11 cellular contexts compared by ENCODE assay signal in the genomic region with DNA sequence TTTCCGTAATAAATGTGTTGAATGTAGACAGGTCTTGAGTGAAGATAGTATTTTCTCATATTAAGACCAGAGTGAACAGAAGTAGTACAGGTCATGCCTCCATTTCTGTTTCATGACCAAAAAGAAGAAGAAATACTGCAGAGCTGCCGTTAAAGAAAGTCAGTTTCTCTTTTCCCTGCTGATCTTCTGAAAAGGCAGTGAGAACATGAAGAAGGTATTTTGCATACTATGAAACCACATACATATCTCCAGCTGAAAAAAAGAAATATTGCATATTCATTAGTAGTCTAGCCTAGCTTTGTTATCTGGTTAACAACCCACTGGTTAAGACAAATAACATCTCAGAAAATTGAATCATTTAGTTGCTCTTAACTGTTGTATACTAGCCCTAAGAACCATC.
DNase-seq lines count a peak whose midpoint lies in the region; ATAC-seq and TF ChIP-seq lines count a peak whose summit lies in the region.
"Had no signal": no experiment of that assay in that cellular context is flagged by ENCODE, and none has a peak within 500 bp of the region (broad histone marks: within the 10 kb centered on the region; RNA-seq: fewer than 3 reads in every experiment).

No MANE protein-coding gene starts in this region.

- no peak for DNase-seq in activated CD4-positive, CD25-positive, alpha-beta regulatory T cell (lab: John Stamatoyannopoulos, UW)
- DNase-seq in NCI-H146 (lab: John Stamatoyannopoulos, UW), result no peak
- no peak for DNase-seq in activated CD4-positive, alpha-beta T cell treated with anti-CD3 and anti-CD28 coated beads for 1 hour
- DNase-seq: activated naive CD8-positive, alpha-beta T cell treated with anti-CD3 and anti-CD28 coated beads for 36 hours; HFFc6; immature natural killer cell; NCI-H2081 treated with DMSO at 0.1 percent for 48 hours had no signal

- ATAC-seq in GM18907 (IDR thresholded peaks at IDR 0.05; ENCODE audit: unreplicated experiment) (peak; percentile 72), GM21619 (IDR thresholded peaks at IDR 0.05; ENCODE audit: unreplicated experiment) (peak; percentile 79), HG03196 (IDR thresholded peaks at IDR 0.05; ENCODE audit: unreplicated experiment) (peak; percentile 60), SK-N-SH treated with all-trans-retinoic acid at 6 μM for 48 hours (no peak)

TF ChIP-seq in SK-N-SH treated with all-trans-retinoic acid at 6 μM for 48 hours, 23 proteins besides CTCF, POLR2A, EP300 and RAD21:
- TF ChIP-seq ZNF565 (CRISPR knock-in tag; conservative IDR thresholded peaks at IDR 0.05; ENCODE audit: low read depth) (no peak), SNAI2 (CRISPR knock-in tag; IDR thresholded peaks at IDR 0.05) (no peak), RARB (CRISPR knock-in tag; IDR thresholded peaks at IDR 0.05) (no peak), TCF4 (CRISPR knock-in tag; IDR thresholded peaks at IDR 0.05; ENCODE audit: borderline replicate concordance) (no peak)
- TF ChIP-seq, protein P1, sequence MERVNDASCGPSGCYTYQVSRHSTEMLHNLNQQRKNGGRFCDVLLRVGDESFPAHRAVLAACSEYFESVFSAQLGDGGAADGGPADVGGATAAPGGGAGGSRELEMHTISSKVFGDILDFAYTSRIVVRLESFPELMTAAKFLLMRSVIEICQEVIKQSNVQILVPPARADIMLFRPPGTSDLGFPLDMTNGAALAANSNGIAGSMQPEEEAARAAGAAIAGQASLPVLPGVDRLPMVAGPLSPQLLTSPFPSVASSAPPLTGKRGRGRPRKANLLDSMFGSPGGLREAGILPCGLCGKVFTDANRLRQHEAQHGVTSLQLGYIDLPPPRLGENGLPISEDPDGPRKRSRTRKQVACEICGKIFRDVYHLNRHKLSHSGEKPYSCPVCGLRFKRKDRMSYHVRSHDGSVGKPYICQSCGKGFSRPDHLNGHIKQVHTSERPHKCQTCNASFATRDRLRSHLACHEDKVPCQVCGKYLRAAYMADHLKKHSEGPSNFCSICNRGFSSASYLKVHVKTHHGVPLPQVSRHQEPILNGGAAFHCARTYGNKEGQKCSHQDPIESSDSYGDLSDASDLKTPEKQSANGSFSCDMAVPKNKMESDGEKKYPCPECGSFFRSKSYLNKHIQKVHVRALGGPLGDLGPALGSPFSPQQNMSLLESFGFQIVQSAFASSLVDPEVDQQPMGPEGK (CRISPR knock-in tag; IDR thresholded peaks at IDR 0.05; ENCODE audit: borderline replicate concordance), result no peak
